In genomic region chrX:136781180-136781797, GRCh38 we compare ENCODE assay signal across 10 cellular contexts. TPM values are rescaled to one million over a fixed set of nuclear protein-coding genes. Genes with fewer than 3 reads are reported as not detected.
DNase-seq lines count a peak whose midpoint lies in the region; ATAC-seq, FAIRE-seq and TF ChIP-seq lines count a peak whose summit lies in the region.
"Had no signal": no experiment of that assay in that cellular context is flagged by ENCODE, and none has a peak within 500 bp of the region (broad histone marks: within the 10 kb centered on the region; RNA-seq: fewer than 3 reads in every experiment).

No MANE protein-coding gene starts in this region.

- peak overlapping the region; percentile 20 to 85 (median 47) for H3K27ac ChIP-seq in heart left ventricle
- peak overlapping the region; percentile 53 to 71 (median 66) for H3K27ac ChIP-seq in transverse colon

- WGBS in heart left ventricle, 4 donors = 14 to 33% (median 23%) methylated on average over 9 of the region's 9 CpGs
- 51% methylated on average over 9 of the region's 9 CpGs; no CpG with 5 or more reads in 1 of the 2 donors for WGBS in transverse colon (ENCODE audit: low coverage in 1 of 2), 2 donors

- peak; percentile 58 to 81 (median 80) for ATAC-seq in heart left ventricle

- in situ Hi-C loops in transverse colon (cut with MboI; ENCODE audit: low pct_ligation_motif_present in 1 of 4, low pct_unique_long_range_greater_than_20kb in 1 of 4, low sequenced_read_pairs in 3 of 4) = no loop called here

- H3K4me3 ChIP-seq in heart left ventricle (peak overlapping the region in 10 of 12 donors; percentile 27 to 58 (median 46)), transverse colon (peak overlapping the region in 1 of 4 donors; percentile 34)

- H3K4me3 Mint-ChIP-seq in activated naive CD4-positive, alpha-beta T cell treated with anti-CD3 and anti-CD28 coated beads for 36 hours = peak overlapping the region; percentile 90
- peak overlapping the region; percentile 95 for H3K4me3 Mint-ChIP-seq in T-helper 2 cell treated with Interferon-gamma antibody and Interleukin-4, amounts not matched to agents 5 μg/mL and 100 μg/mL, for 36 hours
- H3K4me3 Mint-ChIP-seq in mesothelial cell of epicardium = no peak overlapping the region

- H3K4me1 ChIP-seq in heart left ventricle = peaks cover 0 to 17% (median 9%) of the 10 kb centered on the region in 12 donors
- peaks cover 0 to 4% (median 0%) of the 10 kb centered on the region in 4 donors for H3K4me1 ChIP-seq in transverse colon

- TF ChIP-seq POLR2A in heart left ventricle (IDR thresholded peaks at IDR 0.05) = no peak
- TF ChIP-seq POLR2A in transverse colon (IDR thresholded peaks at IDR 0.05) = no peak

- no peaks in the 10 kb centered on the region for H3K9me3 Mint-ChIP-seq in activated naive CD4-positive, alpha-beta T cell treated with anti-CD3 and anti-CD28 coated beads for 36 hours
- H3K9me3 Mint-ChIP-seq in T-helper 2 cell treated with Interferon-gamma antibody and Interleukin-4, amounts not matched to agents 5 μg/mL and 100 μg/mL, for 36 hours = peaks cover 5% of the 10 kb centered on the region
- H3K9me3 Mint-ChIP-seq in mesothelial cell of epicardium = peaks cover 19% of the 10 kb centered on the region

- no peaks in the 10 kb centered on the region for H3K36me3 ChIP-seq in heart left ventricle
- no peaks in the 10 kb centered on the region for H3K36me3 ChIP-seq in transverse colon

- peaks cover 13% of the 10 kb centered on the region for H3K36me3 Mint-ChIP-seq in activated naive CD4-positive, alpha-beta T cell treated with anti-CD3 and anti-CD28 coated beads for 36 hours (ENCODE audit: low read depth)
- H3K36me3 Mint-ChIP-seq in T-helper 2 cell treated with Interferon-gamma antibody and Interleukin-4, amounts not matched to agents 5 μg/mL and 100 μg/mL, for 36 hours (ENCODE audit: low read depth) = peaks cover 37% of the 10 kb centered on the region
- no peaks in the 10 kb centered on the region for H3K36me3 Mint-ChIP-seq in mesothelial cell of epicardium

- H3K27me3 ChIP-seq in heart left ventricle = no peaks in the 10 kb centered on the region
- no peaks in the 10 kb centered on the region for H3K27me3 ChIP-seq in transverse colon

- DNase-seq in activated naive CD4-positive, alpha-beta T cell treated with anti-CD3 and anti-CD28 coated beads for 36 hours = no peak
- no peak for DNase-seq in activated naive CD4-positive, alpha-beta T cell treated with Interleukin-2 at 50 U/mL for 16 hours
- no peak for DNase-seq in T-helper 2 cell treated with Interferon-gamma antibody and Interleukin-4, amounts not matched to agents 5 μg/mL and 100 μg/mL, for 36 hours (ENCODE audit: low spot score)
- DNase-seq in heart left ventricle = peak in 1 of 5 donors; percentile 31
- DNase-seq in transverse colon = no peak
- DNase-seq in D721Med (ENCODE audit: insufficient read length, low spot score) = no peak
- no peak for DNase-seq in mesothelial cell of epicardium (ENCODE audit: low spot score in 2 of 2, unreplicated experiment in 2 of 2)
- no peak for DNase-seq in stimulated activated CD4-positive, alpha-beta T cell treated with anti-CD3 and anti-CD28 coated beads, Interleukin-4, amount 100 ng/mL, for 4 hours
- DNase-seq: Calu3 had no signal

- no peak for TF ChIP-seq EP300 in transverse colon (IDR thresholded peaks at IDR 0.05; ENCODE audit: low read depth)

- CTCF ChIA-PET in activated naive CD4-positive, alpha-beta T cell treated with anti-CD3 and anti-CD28 coated beads for 36 hours (lab: Charles Lee) = interaction anchor here (0.6 kb wide), 1 partner anchor 14 kb away, joined by 4 read pairs; no protein-coding TSS in a partner anchor

- TF ChIP-seq CTCF in heart left ventricle (IDR thresholded peaks at IDR 0.05) = no peak
- TF ChIP-seq CTCF in transverse colon (IDR thresholded peaks at IDR 0.05) = no peak
- TF ChIP-seq CTCF in D721Med (IDR thresholded peaks at IDR 0.05; ENCODE audit: insufficient read depth, missing control alignments) = no peak
- TF ChIP-seq CTCF in mesothelial cell of epicardium (IDR thresholded peaks at IDR 0.05; ENCODE audit: unreplicated experiment) = no peak

- FAIRE-seq in D721Med (lab: Jason Lieb, UNC) = no peak
- FAIRE-seq: TTC549 had no signal

- H3K9me3 ChIP-seq in heart left ventricle (no peaks in the 10 kb centered on the region), transverse colon (no peaks in the 10 kb centered on the region)

- H3K27me3 Mint-ChIP-seq in activated naive CD4-positive, alpha-beta T cell treated with anti-CD3 and anti-CD28 coated beads for 36 hours (ENCODE audit: low read depth) = no peaks in the 10 kb centered on the region
- H3K27me3 Mint-ChIP-seq in T-helper 2 cell treated with Interferon-gamma antibody and Interleukin-4, amounts not matched to agents 5 μg/mL and 100 μg/mL, for 36 hours (ENCODE audit: low read depth) = no peaks in the 10 kb centered on the region
- no peaks in the 10 kb centered on the region for H3K27me3 Mint-ChIP-seq in mesothelial cell of epicardium (ENCODE audit: low read depth)

- H3K4me1 Mint-ChIP-seq in activated naive CD4-positive, alpha-beta T cell treated with anti-CD3 and anti-CD28 coated beads for 36 hours (ENCODE audit: low read depth) = peaks cover 44% of the 10 kb centered on the region
- H3K4me1 Mint-ChIP-seq in T-helper 2 cell treated with Interferon-gamma antibody and Interleukin-4, amounts not matched to agents 5 μg/mL and 100 μg/mL, for 36 hours (ENCODE audit: low read depth) = peaks cover 47% of the 10 kb centered on the region
- H3K4me1 Mint-ChIP-seq in mesothelial cell of epicardium = no peaks in the 10 kb centered on the region

- H3K27ac Mint-ChIP-seq in activated naive CD4-positive, alpha-beta T cell treated with anti-CD3 and anti-CD28 coated beads for 36 hours = peak overlapping the region; percentile 99
- H3K27ac Mint-ChIP-seq in T-helper 2 cell treated with Interferon-gamma antibody and Interleukin-4, amounts not matched to agents 5 μg/mL and 100 μg/mL, for 36 hours = peak overlapping the region; percentile 95
- H3K27ac Mint-ChIP-seq in mesothelial cell of epicardium = no peak overlapping the region

- intact Hi-C loops in activated naive CD4-positive, alpha-beta T cell treated with anti-CD3 and anti-CD28 coated beads for 36 hours (cut with micrococcal nuclease) = loop anchor here (2.0 kb wide), 2 partner anchors 70 to 86 kb away; no protein-coding TSS in a partner anchor
- intact Hi-C loops in heart left ventricle (cut with DNase I) = no loop called here
- intact Hi-C loops in transverse colon (cut with DNase I; ENCODE audit: low total_unique reads) = no loop called here

RNA-seq across cellular contexts. Expression of gene ARHGEF6, which starts 0.6 kb away (rescaled TPM):
- 10 to 100 TPM; 56.1 to 58.5 TPM for total RNA-seq in activated naive CD4-positive, alpha-beta T cell treated with anti-CD3 and anti-CD28 coated beads for 36 hours
- total RNA-seq in heart left ventricle (10 to 100 TPM; 40.0 to 74.7 (median 61.0) TPM), transverse colon (10 to 100 TPM in 2 of 4 donors, 1 to 10 TPM in 2; 4.2 to 13.9 (median 8.2) TPM), mesothelial cell of epicardium (0.82 to 1.1 TPM (median 0.98 TPM) in 3 replicates)
- polyA plus RNA-seq in heart left ventricle = 10 to 100 TPM; 15.2 to 31.3 TPM
